ENCODE assay signal across 8 cellular contexts in the genomic region with DNA sequence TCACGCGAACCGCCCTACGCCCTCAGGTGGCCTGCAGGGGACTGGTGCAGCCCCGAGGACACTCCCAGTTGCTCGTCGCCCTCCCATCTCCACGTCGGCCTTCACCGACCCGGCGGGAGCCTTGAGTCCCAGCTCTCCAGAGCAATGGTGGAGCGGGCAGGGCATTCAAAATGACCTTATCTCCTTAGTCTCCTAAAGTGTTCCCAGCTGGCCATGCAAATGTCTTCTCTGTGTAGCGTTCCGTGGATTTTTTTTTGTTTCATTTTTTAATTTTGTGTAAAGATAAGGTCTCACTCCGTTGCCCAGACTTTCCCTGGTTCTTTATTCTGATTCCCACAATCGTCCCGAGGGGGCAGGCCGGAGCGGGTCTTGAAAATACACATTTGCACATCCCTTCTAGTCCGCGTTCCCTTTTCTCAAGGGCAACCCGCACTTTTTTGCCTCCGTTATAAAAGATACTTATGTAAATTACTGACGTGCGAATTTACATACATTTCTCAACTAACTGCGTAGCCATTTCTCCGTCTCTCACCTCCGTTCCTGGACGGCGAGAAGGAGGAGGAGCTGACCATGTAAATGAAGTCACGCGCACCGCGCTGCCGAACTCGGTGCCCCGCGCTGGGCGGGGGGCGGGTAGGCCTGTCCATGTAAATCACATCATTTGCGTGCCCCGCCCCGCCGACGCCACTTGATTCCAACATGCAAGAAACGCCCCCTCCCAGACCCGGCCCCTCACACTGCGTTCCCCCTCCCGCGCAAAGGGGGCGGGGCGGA. TPM values are rescaled to one million over a fixed set of nuclear protein-coding genes. Genes with fewer than 3 reads are reported as not detected.
DNase-seq lines count a peak whose midpoint lies in the region; ATAC-seq and TF ChIP-seq lines count a peak whose summit lies in the region.

No MANE protein-coding gene starts in this region.

- H3K9me3 Mint-ChIP-seq in immature natural killer cell, result no peaks in the 10 kb centered on the region

- peak overlapping the region; percentile 46 for H2AFZ ChIP-seq in smooth muscle cell (ENCODE audit: low read depth)

- peaks cover 44% of the 10 kb centered on the region for H3K79me2 ChIP-seq in smooth muscle cell (ENCODE audit: low read depth)

- peaks cover 46 to 50% of the 10 kb centered on the region in 2 donors for H3K4me1 Mint-ChIP-seq in immature natural killer cell

- peaks cover under 1% of the 10 kb centered on the region for H3F3A ChIP-seq in smooth muscle cell (ENCODE audit: low read depth)

- peak overlapping the region; percentile 80 for H3K4me2 ChIP-seq in smooth muscle cell

- H3K27ac Mint-ChIP-seq in immature natural killer cell, result peak overlapping the region; percentile 100

- under 1% methylated on average over 50 of the region's 53 CpGs for WGBS in smooth muscle cell (ENCODE audit: low lambda C conversion rate)

- H3K4me1 ChIP-seq in smooth muscle cell (ENCODE audit: low read depth), result peaks cover 15% of the 10 kb centered on the region

- peak overlapping the region; percentile 93 to 100 (median 98) for H3K4me3 Mint-ChIP-seq in immature natural killer cell

- peak overlapping the region; percentile 45 for H3K4me3 ChIP-seq in AG09309 (ENCODE audit: control insufficient read depth, low read depth, low read length)
- H3K4me3 ChIP-seq in WERI-Rb-1 (ENCODE audit: low read depth, low read length), result peak overlapping the region; percentile 83
- H3K4me3 ChIP-seq in cardiac fibroblast (replicated peaks in 1 of 2; ENCODE audit: low read depth in 2 of 2, low read length in 2 of 2), result peak overlapping the region; percentile 45 to 86
- peak overlapping the region; percentile 55 for H3K4me3 ChIP-seq in smooth muscle cell

- H3K36me3 Mint-ChIP-seq in immature natural killer cell, result peaks cover 0 to 15% (median 8%) of the 10 kb centered on the region in 3 donors

- H3K9me3 ChIP-seq in WERI-Rb-1 (ENCODE audit: severe bottlenecking), result no peaks in the 10 kb centered on the region
- H3K9me3 ChIP-seq in smooth muscle cell (replicated peaks; ENCODE audit: low read depth), result no peaks in the 10 kb centered on the region

- peak; percentile 96 for DNase-seq in AG09309 (ENCODE audit: low read depth)
- DNase-seq in NCI-H2196 treated with DMSO at 0.1 percent for 48 hours (lab: John Stamatoyannopoulos, UW; ENCODE audit: unreplicated experiment), result peak; percentile 97
- DNase-seq in WERI-Rb-1, result peak; percentile 100
- peak; percentile 100 for DNase-seq in cardiac fibroblast (ENCODE audit: low read depth in 2 of 2)
- DNase-seq in immature natural killer cell, result peak; percentile 100
- peak; percentile 99 for DNase-seq in smooth muscle cell (lab: John Stamatoyannopoulos, UW; ENCODE audit: unreplicated experiment)

- peak; percentile 42 for TF ChIP-seq CTCF in AG09309 (IDR thresholded peaks at IDR 0.05; ENCODE audit: control insufficient read depth, insufficient read depth, low read depth, low read length, missing control alignments)
- peak; percentile 66 for TF ChIP-seq CTCF in WERI-Rb-1 (IDR thresholded peaks at IDR 0.05; ENCODE audit: low read depth, low read length)
- peak; percentile 47 for TF ChIP-seq CTCF in cardiac fibroblast (IDR thresholded peaks at IDR 0.05; ENCODE audit: low read depth, low read length)
- peak; percentile 28 for TF ChIP-seq CTCF in smooth muscle cell (IDR thresholded peaks at IDR 0.05; ENCODE audit: borderline replicate concordance, insufficient read depth, poor library complexity, severe bottlenecking)

- H3K27ac ChIP-seq in WERI-Rb-1 (peak overlapping the region; percentile 86), smooth muscle cell (ENCODE audit: low read depth) (peak overlapping the region; percentile 83)

- ATAC-seq in GM18907 (IDR thresholded peaks at IDR 0.05; ENCODE audit: unreplicated experiment) (peak; percentile 75), HG03139 (IDR thresholded peaks at IDR 0.05; ENCODE audit: unreplicated experiment) (peak; percentile 65)

- H3K36me3 ChIP-seq in WERI-Rb-1 (peaks cover 30% of the 10 kb centered on the region), smooth muscle cell (ENCODE audit: low read depth) (no peaks in the 10 kb centered on the region)

- H3K27me3 Mint-ChIP-seq in immature natural killer cell (ENCODE audit: low read depth in 3 of 3), result peaks cover 10 to 31% (median 20%) of the 10 kb centered on the region in 3 donors

- H3K27me3 ChIP-seq in WERI-Rb-1 (ENCODE audit: insufficient read depth, low read depth, severe bottlenecking) (no peaks in the 10 kb centered on the region), smooth muscle cell (ENCODE audit: low read depth) (no peaks in the 10 kb centered on the region)

- peaks cover 36% of the 10 kb centered on the region for H4K20me1 ChIP-seq in smooth muscle cell (ENCODE audit: low read depth)

- peak overlapping the region; percentile 39 for H3K9ac ChIP-seq in smooth muscle cell (ENCODE audit: low read depth)

RNA-seq across cellular contexts. Expression of a gene that starts 0.6 kb away (rescaled TPM):
- polyA plus RNA-seq in immature natural killer cell, result 100 to 1,000 TPM in 2 of 3 donors, 10 to 100 TPM in 1; 88.4 to 124 (median 101) TPM
- 25.1 and 26.7 TPM in 2 replicates for total RNA-seq in smooth muscle cell
- polyA plus RNA-seq in smooth muscle cell, result 77.1 and 90.5 TPM in 2 replicates

RNA-seq across cellular contexts. Expression of a gene that starts 20.4 kb away (rescaled TPM):
- polyA plus RNA-seq in immature natural killer cell (100 to 1,000 TPM; 129 to 151 (median 150) TPM), smooth muscle cell (39.5 and 43.5 TPM in 2 replicates)
- 10.6 and 12.1 TPM in 2 replicates for total RNA-seq in smooth muscle cell

RNA-seq across cellular contexts. Expression of a gene that starts 23.1 kb away (rescaled TPM):
- polyA plus RNA-seq in immature natural killer cell, result not detected
- total RNA-seq in smooth muscle cell, result 3.8 TPM in 1 of 2 replicates, not detected in the other
- polyA plus RNA-seq in smooth muscle cell, result 2.4 and 4.0 TPM in 2 replicates

RNA-seq across cellular contexts. Expression of a gene that starts 47.4 kb away (rescaled TPM):
- polyA plus RNA-seq in immature natural killer cell (10 to 100 TPM; 28.9 to 78.7 (median 39.2) TPM), smooth muscle cell (87.7 TPM in 2 replicates)
- 30.3 and 39.3 TPM in 2 replicates for total RNA-seq in smooth muscle cell

RNA-seq across cellular contexts. Expression of a gene that starts 48.1 kb away (rescaled TPM):
- 1 to 10 TPM in 2 of 3 donors, not detected in 1; 3.1 to 6.2 TPM for polyA plus RNA-seq in immature natural killer cell
- 2.0 and 2.9 TPM in 2 replicates for total RNA-seq in smooth muscle cell
- 8.6 and 8.7 TPM in 2 replicates for polyA plus RNA-seq in smooth muscle cell

Comparison
In these comparisons a context has a peak if more than half of its experiments do, and no peak if none do; other contexts are left out.
1. Peak in every context shown above with its lines: DNase-seq, ATAC-seq, H3K4me3 ChIP-seq and H3K27ac ChIP-seq.